Comparison of ENCODE assay signal across 1 cellular context in the genomic region with DNA sequence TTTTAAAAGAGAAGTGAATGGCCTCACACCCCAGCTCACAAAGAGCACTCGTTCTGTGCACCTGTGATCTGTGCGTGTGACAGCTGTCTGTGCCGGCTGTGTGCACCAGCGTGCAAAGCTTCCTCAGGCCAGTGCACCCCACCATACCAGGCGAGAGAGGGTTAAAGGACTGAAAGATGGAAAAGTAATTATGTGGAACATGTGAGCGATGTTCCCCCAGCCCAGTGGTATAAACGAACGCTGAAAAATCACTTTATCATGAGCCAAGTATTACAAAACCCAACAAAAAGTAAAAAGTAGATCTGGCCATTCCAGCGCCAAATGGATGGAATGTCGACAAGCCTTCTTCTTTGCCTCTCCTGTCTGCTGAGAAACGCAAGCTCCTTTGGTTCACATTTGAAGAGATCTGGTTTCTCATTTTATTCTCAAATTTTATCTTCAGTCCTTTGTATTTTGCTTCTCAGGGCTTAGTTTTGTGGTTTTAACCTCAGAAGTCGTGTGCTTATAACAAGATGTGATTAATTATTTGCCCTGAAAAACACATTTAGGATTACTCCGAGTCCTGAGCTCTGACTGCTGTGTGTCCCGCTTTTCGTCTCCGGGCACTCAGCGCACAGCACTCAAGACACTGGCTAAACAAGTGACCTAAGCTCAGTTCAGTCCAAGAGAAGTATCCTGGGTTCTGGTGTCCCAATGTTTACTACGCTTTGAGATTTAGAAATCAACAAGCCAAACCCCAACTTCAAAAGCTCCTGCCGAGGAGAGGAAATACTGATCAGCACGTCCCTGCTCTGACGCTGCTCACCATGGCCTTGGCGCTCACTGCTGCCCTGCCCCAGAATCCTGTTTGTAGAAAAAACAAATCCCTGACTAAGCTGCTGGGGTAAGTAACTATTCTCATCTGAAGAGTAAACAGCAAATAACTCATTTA.
TF ChIP-seq lines count a peak whose summit lies in the region.

No MANE protein-coding gene starts in this region.

TF ChIP-seq in HepG2, 621 proteins besides CTCF, POLR2A, EP300 and RAD21 (continued from another document and continues in another):
- TF ChIP-seq, protein P1, sequence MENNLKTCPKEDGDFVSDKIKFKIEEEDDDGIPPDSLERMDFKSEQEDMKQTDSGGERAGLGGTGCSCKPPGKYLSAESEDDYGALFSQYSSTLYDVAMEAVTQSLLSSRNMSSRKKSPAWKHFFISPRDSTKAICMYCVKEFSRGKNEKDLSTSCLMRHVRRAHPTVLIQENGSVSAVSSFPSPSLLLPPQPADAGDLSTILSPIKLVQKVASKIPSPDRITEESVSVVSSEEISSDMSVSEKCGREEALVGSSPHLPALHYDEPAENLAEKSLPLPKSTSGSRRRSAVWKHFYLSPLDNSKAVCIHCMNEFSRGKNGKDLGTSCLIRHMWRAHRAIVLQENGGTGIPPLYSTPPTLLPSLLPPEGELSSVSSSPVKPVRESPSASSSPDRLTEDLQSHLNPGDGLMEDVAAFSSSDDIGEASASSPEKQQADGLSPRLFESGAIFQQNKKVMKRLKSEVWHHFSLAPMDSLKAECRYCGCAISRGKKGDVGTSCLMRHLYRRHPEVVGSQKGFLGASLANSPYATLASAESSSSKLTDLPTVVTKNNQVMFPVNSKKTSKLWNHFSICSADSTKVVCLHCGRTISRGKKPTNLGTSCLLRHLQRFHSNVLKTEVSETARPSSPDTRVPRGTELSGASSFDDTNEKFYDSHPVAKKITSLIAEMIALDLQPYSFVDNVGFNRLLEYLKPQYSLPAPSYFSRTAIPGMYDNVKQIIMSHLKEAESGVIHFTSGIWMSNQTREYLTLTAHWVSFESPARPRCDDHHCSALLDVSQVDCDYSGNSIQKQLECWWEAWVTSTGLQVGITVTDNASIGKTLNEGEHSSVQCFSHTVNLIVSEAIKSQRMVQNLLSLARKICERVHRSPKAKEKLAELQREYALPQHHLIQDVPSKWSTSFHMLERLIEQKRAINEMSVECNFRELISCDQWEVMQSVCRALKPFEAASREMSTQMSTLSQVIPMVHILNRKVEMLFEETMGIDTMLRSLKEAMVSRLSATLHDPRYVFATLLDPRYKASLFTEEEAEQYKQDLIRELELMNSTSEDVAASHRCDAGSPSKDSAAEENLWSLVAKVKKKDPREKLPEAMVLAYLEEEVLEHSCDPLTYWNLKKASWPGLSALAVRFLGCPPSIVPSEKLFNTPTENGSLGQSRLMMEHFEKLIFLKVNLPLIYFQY (CRISPR knock-in tag; IDR thresholded peaks at IDR 0.05; ENCODE audit: borderline replicate concordance) = peak; percentile 58; the same call in 1 of the 2 replicates
- TF ChIP-seq GTF2F1 (IDR thresholded peaks at IDR 0.05; ENCODE audit: low read length) (no peak), FIP1L1 (IDR thresholded peaks at IDR 0.05; ENCODE audit: borderline replicate concordance, insufficient read depth, low read depth, low read length) (no peak), ZNF605 (CRISPR knock-in tag; IDR thresholded peaks at IDR 0.05) (no peak), PITX1 (CRISPR knock-in tag; IDR thresholded peaks at IDR 0.05) (peak; percentile 92), FOXA1 (IDR thresholded peaks at IDR 0.05) (no peak), FOXA1 (CRISPR knock-in tag; IDR thresholded peaks at IDR 0.05) (peak; percentile 70), HOXD1 (CRISPR knock-in tag; IDR thresholded peaks at IDR 0.05) (no peak), ZNF232 (CRISPR knock-in tag; IDR thresholded peaks at IDR 0.05; ENCODE audit: borderline replicate concordance) (no peak), CCDC6 (CRISPR knock-in tag; IDR thresholded peaks at IDR 0.05) (no peak), HDAC2 (CRISPR knock-in tag; IDR thresholded peaks at IDR 0.05) (peak; percentile 53), HOXA9 (CRISPR knock-in tag; IDR thresholded peaks at IDR 0.05; ENCODE audit: borderline replicate concordance) (no peak), ZNF616 (CRISPR knock-in tag; IDR thresholded peaks at IDR 0.05; ENCODE audit: low read depth) (no peak), TCF12 (IDR thresholded peaks at IDR 0.05) (no peak), TCF12 (CRISPR knock-in tag; IDR thresholded peaks at IDR 0.05) (0 out of 2 replicates have a peak, but pooled peaks have one; percentile 51), NCOR1 (IDR thresholded peaks at IDR 0.05; ENCODE audit: borderline replicate concordance, low read length) (peak; percentile 24; the same call in 1 of the 2 replicates), ZFP36 (IDR thresholded peaks at IDR 0.05; ENCODE audit: borderline replicate concordance, low read depth, low read length, partially characterized antibody) (no peak), CHCHD3 (CRISPR knock-in tag; IDR thresholded peaks at IDR 0.05) (no peak), MEIS2 (CRISPR knock-in tag; IDR thresholded peaks at IDR 0.05) (peak; percentile 83), ZNF629 (CRISPR knock-in tag; conservative IDR thresholded peaks at IDR 0.05) (no peak), ZNF143 (CRISPR knock-in tag; IDR thresholded peaks at IDR 0.05) (no peak), ZMAT3 (CRISPR knock-in tag; conservative IDR thresholded peaks at IDR 0.05) (no peak), HOXA7 (CRISPR knock-in tag; IDR thresholded peaks at IDR 0.05) (no peak), NCOA2 (CRISPR knock-in tag; IDR thresholded peaks at IDR 0.05) (peak; percentile 74)
- TF ChIP-seq, protein P2, sequence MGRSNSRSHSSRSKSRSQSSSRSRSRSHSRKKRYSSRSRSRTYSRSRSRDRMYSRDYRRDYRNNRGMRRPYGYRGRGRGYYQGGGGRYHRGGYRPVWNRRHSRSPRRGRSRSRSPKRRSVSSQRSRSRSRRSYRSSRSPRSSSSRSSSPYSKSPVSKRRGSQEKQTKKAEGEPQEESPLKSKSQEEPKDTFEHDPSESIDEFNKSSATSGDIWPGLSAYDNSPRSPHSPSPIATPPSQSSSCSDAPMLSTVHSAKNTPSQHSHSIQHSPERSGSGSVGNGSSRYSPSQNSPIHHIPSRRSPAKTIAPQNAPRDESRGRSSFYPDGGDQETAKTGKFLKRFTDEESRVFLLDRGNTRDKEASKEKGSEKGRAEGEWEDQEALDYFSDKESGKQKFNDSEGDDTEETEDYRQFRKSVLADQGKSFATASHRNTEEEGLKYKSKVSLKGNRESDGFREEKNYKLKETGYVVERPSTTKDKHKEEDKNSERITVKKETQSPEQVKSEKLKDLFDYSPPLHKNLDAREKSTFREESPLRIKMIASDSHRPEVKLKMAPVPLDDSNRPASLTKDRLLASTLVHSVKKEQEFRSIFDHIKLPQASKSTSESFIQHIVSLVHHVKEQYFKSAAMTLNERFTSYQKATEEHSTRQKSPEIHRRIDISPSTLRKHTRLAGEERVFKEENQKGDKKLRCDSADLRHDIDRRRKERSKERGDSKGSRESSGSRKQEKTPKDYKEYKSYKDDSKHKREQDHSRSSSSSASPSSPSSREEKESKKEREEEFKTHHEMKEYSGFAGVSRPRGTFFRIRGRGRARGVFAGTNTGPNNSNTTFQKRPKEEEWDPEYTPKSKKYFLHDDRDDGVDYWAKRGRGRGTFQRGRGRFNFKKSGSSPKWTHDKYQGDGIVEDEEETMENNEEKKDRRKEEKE (IDR thresholded peaks at IDR 0.05) = no peak
- TF ChIP-seq, protein P3, sequence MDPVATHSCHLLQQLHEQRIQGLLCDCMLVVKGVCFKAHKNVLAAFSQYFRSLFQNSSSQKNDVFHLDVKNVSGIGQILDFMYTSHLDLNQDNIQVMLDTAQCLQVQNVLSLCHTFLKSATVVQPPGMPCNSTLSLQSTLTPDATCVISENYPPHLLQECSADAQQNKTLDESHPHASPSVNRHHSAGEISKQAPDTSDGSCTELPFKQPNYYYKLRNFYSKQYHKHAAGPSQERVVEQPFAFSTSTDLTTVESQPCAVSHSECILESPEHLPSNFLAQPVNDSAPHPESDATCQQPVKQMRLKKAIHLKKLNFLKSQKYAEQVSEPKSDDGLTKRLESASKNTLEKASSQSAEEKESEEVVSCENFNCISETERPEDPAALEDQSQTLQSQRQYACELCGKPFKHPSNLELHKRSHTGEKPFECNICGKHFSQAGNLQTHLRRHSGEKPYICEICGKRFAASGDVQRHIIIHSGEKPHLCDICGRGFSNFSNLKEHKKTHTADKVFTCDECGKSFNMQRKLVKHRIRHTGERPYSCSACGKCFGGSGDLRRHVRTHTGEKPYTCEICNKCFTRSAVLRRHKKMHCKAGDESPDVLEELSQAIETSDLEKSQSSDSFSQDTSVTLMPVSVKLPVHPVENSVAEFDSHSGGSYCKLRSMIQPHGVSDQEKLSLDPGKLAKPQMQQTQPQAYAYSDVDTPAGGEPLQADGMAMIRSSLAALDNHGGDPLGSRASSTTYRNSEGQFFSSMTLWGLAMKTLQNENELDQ (CRISPR knock-in tag; IDR thresholded peaks at IDR 0.05; ENCODE audit: borderline replicate concordance) = no peak
- TF ChIP-seq, protein P4, sequence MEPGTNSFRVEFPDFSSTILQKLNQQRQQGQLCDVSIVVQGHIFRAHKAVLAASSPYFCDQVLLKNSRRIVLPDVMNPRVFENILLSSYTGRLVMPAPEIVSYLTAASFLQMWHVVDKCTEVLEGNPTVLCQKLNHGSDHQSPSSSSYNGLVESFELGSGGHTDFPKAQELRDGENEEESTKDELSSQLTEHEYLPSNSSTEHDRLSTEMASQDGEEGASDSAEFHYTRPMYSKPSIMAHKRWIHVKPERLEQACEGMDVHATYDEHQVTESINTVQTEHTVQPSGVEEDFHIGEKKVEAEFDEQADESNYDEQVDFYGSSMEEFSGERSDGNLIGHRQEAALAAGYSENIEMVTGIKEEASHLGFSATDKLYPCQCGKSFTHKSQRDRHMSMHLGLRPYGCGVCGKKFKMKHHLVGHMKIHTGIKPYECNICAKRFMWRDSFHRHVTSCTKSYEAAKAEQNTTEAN (CRISPR knock-in tag; conservative IDR thresholded peaks at IDR 0.05) = peak; percentile 85
- TF ChIP-seq, protein P5, sequence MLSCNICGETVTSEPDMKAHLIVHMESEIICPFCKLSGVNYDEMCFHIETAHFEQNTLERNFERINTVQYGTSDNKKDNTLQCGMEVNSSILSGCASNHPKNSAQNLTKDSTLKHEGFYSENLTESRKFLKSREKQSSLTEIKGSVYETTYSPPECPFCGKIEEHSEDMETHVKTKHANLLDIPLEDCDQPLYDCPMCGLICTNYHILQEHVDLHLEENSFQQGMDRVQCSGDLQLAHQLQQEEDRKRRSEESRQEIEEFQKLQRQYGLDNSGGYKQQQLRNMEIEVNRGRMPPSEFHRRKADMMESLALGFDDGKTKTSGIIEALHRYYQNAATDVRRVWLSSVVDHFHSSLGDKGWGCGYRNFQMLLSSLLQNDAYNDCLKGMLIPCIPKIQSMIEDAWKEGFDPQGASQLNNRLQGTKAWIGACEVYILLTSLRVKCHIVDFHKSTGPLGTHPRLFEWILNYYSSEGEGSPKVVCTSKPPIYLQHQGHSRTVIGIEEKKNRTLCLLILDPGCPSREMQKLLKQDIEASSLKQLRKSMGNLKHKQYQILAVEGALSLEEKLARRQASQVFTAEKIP (CRISPR knock-in tag; IDR thresholded peaks at IDR 0.05; ENCODE audit: borderline replicate concordance) = no peak
- TF ChIP-seq, protein P6, sequence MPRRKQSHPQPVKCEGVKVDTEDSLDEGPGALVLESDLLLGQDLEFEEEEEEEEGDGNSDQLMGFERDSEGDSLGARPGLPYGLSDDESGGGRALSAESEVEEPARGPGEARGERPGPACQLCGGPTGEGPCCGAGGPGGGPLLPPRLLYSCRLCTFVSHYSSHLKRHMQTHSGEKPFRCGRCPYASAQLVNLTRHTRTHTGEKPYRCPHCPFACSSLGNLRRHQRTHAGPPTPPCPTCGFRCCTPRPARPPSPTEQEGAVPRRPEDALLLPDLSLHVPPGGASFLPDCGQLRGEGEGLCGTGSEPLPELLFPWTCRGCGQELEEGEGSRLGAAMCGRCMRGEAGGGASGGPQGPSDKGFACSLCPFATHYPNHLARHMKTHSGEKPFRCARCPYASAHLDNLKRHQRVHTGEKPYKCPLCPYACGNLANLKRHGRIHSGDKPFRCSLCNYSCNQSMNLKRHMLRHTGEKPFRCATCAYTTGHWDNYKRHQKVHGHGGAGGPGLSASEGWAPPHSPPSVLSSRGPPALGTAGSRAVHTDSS (CRISPR knock-in tag; conservative IDR thresholded peaks at IDR 0.05) = no peak
- TF ChIP-seq, protein P7, sequence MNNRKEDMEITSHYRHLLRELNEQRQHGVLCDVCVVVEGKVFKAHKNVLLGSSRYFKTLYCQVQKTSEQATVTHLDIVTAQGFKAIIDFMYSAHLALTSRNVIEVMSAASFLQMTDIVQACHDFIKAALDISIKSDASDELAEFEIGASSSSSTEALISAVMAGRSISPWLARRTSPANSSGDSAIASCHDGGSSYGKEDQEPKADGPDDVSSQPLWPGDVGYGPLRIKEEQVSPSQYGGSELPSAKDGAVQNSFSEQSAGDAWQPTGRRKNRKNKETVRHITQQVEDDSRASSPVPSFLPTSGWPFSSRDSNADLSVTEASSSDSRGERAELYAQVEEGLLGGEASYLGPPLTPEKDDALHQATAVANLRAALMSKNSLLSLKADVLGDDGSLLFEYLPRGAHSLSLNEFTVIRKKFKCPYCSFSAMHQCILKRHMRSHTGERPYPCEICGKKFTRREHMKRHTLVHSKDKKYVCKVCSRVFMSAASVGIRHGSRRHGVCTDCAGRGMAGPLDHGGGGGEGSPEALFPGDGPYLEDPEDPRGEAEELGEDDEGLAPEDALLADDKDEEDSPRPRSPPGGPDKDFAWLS (CRISPR knock-in tag; IDR thresholded peaks at IDR 0.05; ENCODE audit: borderline replicate concordance) = no peak
- TF ChIP-seq, protein P8, sequence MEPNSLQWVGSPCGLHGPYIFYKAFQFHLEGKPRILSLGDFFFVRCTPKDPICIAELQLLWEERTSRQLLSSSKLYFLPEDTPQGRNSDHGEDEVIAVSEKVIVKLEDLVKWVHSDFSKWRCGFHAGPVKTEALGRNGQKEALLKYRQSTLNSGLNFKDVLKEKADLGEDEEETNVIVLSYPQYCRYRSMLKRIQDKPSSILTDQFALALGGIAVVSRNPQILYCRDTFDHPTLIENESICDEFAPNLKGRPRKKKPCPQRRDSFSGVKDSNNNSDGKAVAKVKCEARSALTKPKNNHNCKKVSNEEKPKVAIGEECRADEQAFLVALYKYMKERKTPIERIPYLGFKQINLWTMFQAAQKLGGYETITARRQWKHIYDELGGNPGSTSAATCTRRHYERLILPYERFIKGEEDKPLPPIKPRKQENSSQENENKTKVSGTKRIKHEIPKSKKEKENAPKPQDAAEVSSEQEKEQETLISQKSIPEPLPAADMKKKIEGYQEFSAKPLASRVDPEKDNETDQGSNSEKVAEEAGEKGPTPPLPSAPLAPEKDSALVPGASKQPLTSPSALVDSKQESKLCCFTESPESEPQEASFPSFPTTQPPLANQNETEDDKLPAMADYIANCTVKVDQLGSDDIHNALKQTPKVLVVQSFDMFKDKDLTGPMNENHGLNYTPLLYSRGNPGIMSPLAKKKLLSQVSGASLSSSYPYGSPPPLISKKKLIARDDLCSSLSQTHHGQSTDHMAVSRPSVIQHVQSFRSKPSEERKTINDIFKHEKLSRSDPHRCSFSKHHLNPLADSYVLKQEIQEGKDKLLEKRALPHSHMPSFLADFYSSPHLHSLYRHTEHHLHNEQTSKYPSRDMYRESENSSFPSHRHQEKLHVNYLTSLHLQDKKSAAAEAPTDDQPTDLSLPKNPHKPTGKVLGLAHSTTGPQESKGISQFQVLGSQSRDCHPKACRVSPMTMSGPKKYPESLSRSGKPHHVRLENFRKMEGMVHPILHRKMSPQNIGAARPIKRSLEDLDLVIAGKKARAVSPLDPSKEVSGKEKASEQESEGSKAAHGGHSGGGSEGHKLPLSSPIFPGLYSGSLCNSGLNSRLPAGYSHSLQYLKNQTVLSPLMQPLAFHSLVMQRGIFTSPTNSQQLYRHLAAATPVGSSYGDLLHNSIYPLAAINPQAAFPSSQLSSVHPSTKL (CRISPR knock-in tag; IDR thresholded peaks at IDR 0.05) = peak; percentile 82
- TF ChIP-seq, protein P9, sequence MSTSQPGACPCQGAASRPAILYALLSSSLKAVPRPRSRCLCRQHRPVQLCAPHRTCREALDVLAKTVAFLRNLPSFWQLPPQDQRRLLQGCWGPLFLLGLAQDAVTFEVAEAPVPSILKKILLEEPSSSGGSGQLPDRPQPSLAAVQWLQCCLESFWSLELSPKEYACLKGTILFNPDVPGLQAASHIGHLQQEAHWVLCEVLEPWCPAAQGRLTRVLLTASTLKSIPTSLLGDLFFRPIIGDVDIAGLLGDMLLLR (CRISPR knock-in tag; IDR thresholded peaks at IDR 0.05) = no peak
